ENCODE assay signal across 1 cellular context in the genomic region with DNA sequence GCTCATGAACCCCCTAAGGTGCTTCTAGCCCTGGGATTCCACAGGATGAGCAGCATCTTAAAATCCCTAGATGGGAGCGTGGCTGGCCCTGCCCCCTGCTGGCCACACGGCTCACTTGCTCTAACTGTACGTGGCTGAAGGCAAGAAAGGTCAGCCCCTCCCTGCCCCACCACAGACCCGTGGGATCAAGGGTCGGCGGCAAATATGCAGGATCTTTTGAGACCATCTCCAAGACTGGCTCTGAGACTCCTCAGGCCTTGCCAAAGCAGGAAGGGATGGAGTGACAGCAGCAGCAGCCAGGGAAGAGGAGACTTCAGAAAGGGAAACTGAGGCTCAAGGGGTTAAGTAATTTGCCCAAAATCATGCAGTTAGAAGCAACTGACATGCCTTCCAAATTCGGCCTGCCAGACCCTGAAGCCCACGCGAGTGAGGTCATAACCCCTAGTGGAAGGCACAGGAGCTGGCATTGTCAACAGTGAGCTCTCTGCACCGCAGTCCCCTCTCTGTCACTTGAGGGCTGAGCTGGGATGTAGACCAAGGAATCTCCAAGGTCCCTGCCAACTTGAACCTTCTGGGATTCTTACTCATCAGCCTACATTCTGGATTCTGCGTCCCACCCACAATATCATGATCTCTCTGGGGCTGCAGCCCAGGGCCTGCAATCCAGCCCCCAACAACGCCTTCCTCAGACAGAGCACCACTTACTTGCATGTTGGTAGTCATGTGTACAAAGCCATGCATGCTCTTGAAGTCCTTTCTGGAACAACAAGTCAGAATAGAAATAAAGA.
TF ChIP-seq lines count a peak whose summit lies in the region.

No MANE protein-coding gene starts in this region.

TF ChIP-seq in H1, 55 proteins besides CTCF, POLR2A, EP300 and RAD21:
- TF ChIP-seq TBP (IDR thresholded peaks at IDR 0.05; ENCODE audit: low read depth, low read length), result no peak
- TF ChIP-seq CBX5 (IDR thresholded peaks at IDR 0.05; ENCODE audit: low read depth, low read length), result no peak
- TF ChIP-seq, protein P1, sequence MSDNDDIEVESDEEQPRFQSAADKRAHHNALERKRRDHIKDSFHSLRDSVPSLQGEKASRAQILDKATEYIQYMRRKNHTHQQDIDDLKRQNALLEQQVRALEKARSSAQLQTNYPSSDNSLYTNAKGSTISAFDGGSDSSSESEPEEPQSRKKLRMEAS (IDR thresholded peaks at IDR 0.05), result peak; percentile 51; the same call in 1 of the 2 replicates
- no peak for TF ChIP-seq SUZ12 (IDR thresholded peaks at IDR 0.05; ENCODE audit: low read length)
- TF ChIP-seq BACH1 (IDR thresholded peaks at IDR 0.05; ENCODE audit: low read length), result peak; percentile 55; the same call in 1 of the 2 replicates
- 0 out of 2 replicates have a peak, but pooled peaks have one; percentile 3 for TF ChIP-seq NRF1 (IDR thresholded peaks at IDR 0.05; ENCODE audit: low read depth, low read length)
- no peak for TF ChIP-seq JUN (IDR thresholded peaks at IDR 0.05; ENCODE audit: low read depth, low read length)
- 0 out of 2 replicates have a peak, but pooled peaks have one; percentile 20 for TF ChIP-seq TEAD4 (IDR thresholded peaks at IDR 0.05; ENCODE audit: low read depth, low read length)
- TF ChIP-seq, protein P2, sequence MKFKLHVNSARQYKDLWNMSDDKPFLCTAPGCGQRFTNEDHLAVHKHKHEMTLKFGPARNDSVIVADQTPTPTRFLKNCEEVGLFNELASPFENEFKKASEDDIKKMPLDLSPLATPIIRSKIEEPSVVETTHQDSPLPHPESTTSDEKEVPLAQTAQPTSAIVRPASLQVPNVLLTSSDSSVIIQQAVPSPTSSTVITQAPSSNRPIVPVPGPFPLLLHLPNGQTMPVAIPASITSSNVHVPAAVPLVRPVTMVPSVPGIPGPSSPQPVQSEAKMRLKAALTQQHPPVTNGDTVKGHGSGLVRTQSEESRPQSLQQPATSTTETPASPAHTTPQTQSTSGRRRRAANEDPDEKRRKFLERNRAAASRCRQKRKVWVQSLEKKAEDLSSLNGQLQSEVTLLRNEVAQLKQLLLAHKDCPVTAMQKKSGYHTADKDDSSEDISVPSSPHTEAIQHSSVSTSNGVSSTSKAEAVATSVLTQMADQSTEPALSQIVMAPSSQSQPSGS (IDR thresholded peaks at IDR 0.05; ENCODE audit: low read length), result no peak
- no peak for TF ChIP-seq GTF2F1 (IDR thresholded peaks at IDR 0.05; ENCODE audit: borderline replicate concordance, low read depth, low read length)
- TF ChIP-seq CHD1 (IDR thresholded peaks at IDR 0.05; ENCODE audit: low read depth, low read length), result no peak
- no peak for TF ChIP-seq CREB1 (IDR thresholded peaks at IDR 0.05)
- no peak for TF ChIP-seq TAF1 (IDR thresholded peaks at IDR 0.05; ENCODE audit: low read depth, low read length)
- TF ChIP-seq, protein P3, sequence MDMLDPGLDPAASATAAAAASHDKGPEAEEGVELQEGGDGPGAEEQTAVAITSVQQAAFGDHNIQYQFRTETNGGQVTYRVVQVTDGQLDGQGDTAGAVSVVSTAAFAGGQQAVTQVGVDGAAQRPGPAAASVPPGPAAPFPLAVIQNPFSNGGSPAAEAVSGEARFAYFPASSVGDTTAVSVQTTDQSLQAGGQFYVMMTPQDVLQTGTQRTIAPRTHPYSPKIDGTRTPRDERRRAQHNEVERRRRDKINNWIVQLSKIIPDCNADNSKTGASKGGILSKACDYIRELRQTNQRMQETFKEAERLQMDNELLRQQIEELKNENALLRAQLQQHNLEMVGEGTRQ (IDR thresholded peaks at IDR 0.05; ENCODE audit: low read length), result no peak
- TF ChIP-seq SP1 (IDR thresholded peaks at IDR 0.05; ENCODE audit: low read depth, low read length), result no peak
- no peak for TF ChIP-seq CEBPB (IDR thresholded peaks at IDR 0.05; ENCODE audit: low read depth, low read length)
- TF ChIP-seq CHD2 (IDR thresholded peaks at IDR 0.05; ENCODE audit: low read length), result no peak
- no peak for TF ChIP-seq RFX5 (IDR thresholded peaks at IDR 0.05; ENCODE audit: borderline replicate concordance, low read depth, low read length)
- TF ChIP-seq, protein P4, sequence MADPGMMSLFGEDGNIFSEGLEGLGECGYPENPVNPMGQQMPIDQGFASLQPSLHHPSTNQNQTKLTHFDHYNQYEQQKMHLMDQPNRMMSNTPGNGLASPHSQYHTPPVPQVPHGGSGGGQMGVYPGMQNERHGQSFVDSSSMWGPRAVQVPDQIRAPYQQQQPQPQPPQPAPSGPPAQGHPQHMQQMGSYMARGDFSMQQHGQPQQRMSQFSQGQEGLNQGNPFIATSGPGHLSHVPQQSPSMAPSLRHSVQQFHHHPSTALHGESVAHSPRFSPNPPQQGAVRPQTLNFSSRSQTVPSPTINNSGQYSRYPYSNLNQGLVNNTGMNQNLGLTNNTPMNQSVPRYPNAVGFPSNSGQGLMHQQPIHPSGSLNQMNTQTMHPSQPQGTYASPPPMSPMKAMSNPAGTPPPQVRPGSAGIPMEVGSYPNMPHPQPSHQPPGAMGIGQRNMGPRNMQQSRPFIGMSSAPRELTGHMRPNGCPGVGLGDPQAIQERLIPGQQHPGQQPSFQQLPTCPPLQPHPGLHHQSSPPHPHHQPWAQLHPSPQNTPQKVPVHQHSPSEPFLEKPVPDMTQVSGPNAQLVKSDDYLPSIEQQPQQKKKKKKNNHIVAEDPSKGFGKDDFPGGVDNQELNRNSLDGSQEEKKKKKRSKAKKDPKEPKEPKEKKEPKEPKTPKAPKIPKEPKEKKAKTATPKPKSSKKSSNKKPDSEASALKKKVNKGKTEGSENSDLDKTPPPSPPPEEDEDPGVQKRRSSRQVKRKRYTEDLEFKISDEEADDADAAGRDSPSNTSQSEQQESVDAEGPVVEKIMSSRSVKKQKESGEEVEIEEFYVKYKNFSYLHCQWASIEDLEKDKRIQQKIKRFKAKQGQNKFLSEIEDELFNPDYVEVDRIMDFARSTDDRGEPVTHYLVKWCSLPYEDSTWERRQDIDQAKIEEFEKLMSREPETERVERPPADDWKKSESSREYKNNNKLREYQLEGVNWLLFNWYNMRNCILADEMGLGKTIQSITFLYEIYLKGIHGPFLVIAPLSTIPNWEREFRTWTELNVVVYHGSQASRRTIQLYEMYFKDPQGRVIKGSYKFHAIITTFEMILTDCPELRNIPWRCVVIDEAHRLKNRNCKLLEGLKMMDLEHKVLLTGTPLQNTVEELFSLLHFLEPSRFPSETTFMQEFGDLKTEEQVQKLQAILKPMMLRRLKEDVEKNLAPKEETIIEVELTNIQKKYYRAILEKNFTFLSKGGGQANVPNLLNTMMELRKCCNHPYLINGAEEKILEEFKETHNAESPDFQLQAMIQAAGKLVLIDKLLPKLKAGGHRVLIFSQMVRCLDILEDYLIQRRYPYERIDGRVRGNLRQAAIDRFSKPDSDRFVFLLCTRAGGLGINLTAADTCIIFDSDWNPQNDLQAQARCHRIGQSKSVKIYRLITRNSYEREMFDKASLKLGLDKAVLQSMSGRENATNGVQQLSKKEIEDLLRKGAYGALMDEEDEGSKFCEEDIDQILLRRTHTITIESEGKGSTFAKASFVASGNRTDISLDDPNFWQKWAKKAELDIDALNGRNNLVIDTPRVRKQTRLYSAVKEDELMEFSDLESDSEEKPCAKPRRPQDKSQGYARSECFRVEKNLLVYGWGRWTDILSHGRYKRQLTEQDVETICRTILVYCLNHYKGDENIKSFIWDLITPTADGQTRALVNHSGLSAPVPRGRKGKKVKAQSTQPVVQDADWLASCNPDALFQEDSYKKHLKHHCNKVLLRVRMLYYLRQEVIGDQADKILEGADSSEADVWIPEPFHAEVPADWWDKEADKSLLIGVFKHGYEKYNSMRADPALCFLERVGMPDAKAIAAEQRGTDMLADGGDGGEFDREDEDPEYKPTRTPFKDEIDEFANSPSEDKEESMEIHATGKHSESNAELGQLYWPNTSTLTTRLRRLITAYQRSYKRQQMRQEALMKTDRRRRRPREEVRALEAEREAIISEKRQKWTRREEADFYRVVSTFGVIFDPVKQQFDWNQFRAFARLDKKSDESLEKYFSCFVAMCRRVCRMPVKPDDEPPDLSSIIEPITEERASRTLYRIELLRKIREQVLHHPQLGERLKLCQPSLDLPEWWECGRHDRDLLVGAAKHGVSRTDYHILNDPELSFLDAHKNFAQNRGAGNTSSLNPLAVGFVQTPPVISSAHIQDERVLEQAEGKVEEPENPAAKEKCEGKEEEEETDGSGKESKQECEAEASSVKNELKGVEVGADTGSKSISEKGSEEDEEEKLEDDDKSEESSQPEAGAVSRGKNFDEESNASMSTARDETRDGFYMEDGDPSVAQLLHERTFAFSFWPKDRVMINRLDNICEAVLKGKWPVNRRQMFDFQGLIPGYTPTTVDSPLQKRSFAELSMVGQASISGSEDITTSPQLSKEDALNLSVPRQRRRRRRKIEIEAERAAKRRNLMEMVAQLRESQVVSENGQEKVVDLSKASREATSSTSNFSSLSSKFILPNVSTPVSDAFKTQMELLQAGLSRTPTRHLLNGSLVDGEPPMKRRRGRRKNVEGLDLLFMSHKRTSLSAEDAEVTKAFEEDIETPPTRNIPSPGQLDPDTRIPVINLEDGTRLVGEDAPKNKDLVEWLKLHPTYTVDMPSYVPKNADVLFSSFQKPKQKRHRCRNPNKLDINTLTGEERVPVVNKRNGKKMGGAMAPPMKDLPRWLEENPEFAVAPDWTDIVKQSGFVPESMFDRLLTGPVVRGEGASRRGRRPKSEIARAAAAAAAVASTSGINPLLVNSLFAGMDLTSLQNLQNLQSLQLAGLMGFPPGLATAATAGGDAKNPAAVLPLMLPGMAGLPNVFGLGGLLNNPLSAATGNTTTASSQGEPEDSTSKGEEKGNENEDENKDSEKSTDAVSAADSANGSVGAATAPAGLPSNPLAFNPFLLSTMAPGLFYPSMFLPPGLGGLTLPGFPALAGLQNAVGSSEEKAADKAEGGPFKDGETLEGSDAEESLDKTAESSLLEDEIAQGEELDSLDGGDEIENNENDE (IDR thresholded peaks at IDR 0.05; ENCODE audit: insufficient replicate concordance, low read length), result no peak
- TF ChIP-seq HDAC6 (IDR thresholded peaks at IDR 0.05; ENCODE audit: low read depth, low read length), result no peak
- no peak for TF ChIP-seq CBX8 (IDR thresholded peaks at IDR 0.05; ENCODE audit: borderline replicate concordance, low read depth, low read length)
- no peak for TF ChIP-seq CTBP2 (IDR thresholded peaks at IDR 0.05; ENCODE audit: borderline replicate concordance, insufficient read depth, insufficient read length, low read length)
- TF ChIP-seq SIN3A (conservative IDR thresholded peaks at IDR 0.05 in 1 of 2, IDR thresholded peaks at IDR 0.05 in 1 of 2; ENCODE audit: low read depth in 1 of 2, low read length in 2 of 2), result no peak
- TF ChIP-seq EZH2 (IDR thresholded peaks at IDR 0.05; ENCODE audit: low read depth, low read length, severe bottlenecking), result no peak
- no peak for TF ChIP-seq SIRT6 (IDR thresholded peaks at IDR 0.05; ENCODE audit: low read length)
- TF ChIP-seq RXRA (IDR thresholded peaks at IDR 0.05; ENCODE audit: insufficient read depth, low read depth, low read length), result no peak
- no peak for TF ChIP-seq KDM5A (IDR thresholded peaks at IDR 0.05; ENCODE audit: low read length)
- TF ChIP-seq NANOG (IDR thresholded peaks at IDR 0.05; ENCODE audit: insufficient read depth, low read depth, low read length, poor library complexity, severe bottlenecking), result no peak
- TF ChIP-seq POLR2AphosphoS5 (IDR thresholded peaks at IDR 0.05; ENCODE audit: low read depth, low read length), result no peak
- TF ChIP-seq HDAC2 (IDR thresholded peaks at IDR 0.05; ENCODE audit: borderline replicate concordance in 1 of 2, low read depth in 2 of 2, low read length in 2 of 2), result no peak
- TF ChIP-seq RNF2 (IDR thresholded peaks at IDR 0.05; ENCODE audit: borderline replicate concordance, low read depth, low read length, missing control alignments, poor library complexity, severe bottlenecking), result no peak
